Comparison of ENCODE assay signal across 2 cellular contexts in genomic region chr7:155576416-155576815, GRCh38.
TF ChIP-seq lines count a peak whose summit lies in the region.

No MANE protein-coding gene starts in this region.

TF ChIP-seq in HCT116, 20 proteins besides CTCF, POLR2A, EP300 and RAD21 (continued from another document):
- TF ChIP-seq EZH2phosphoT487 (IDR thresholded peaks at IDR 0.05; ENCODE audit: borderline replicate concordance): no peak
- TF ChIP-seq POLR2AphosphoS5 (IDR thresholded peaks at IDR 0.05; ENCODE audit: low read depth, low read length): no peak
- no peak for TF ChIP-seq ZNF274 (IDR thresholded peaks at IDR 0.05; ENCODE audit: low read depth, low read length)
- no peak for TF ChIP-seq SP1 (IDR thresholded peaks at IDR 0.05; ENCODE audit: low read depth)
- TF ChIP-seq EGR1 (IDR thresholded peaks at IDR 0.05; ENCODE audit: low read depth): no peak
- TF ChIP-seq CEBPB (IDR thresholded peaks at IDR 0.05; ENCODE audit: low read depth): no peak
- no peak for TF ChIP-seq ZBTB33 (IDR thresholded peaks at IDR 0.05; ENCODE audit: extremely low read depth, insufficient replicate concordance, low read length)

TF ChIP-seq in K562, 482 proteins besides CTCF, POLR2A, EP300 and RAD21:
- TF ChIP-seq ATF6 (CRISPR knock-in tag; IDR thresholded peaks at IDR 0.05): no peak
- no peak for TF ChIP-seq ZNF239 (CRISPR knock-in tag; IDR thresholded peaks at IDR 0.05)
- peak; percentile 42; the same call in 1 of the 2 replicates for TF ChIP-seq BHLHE40 (IDR thresholded peaks at IDR 0.05; ENCODE audit: low read length)
- no peak for TF ChIP-seq NR2F6 (CRISPR knock-in tag; IDR thresholded peaks at IDR 0.05)
